ENCODE assay signal across 1 cellular context in genomic region chr11:111417766-111418435, GRCh38.
TF ChIP-seq lines count a peak whose summit lies in the region.

No MANE protein-coding gene starts in this region.

TF ChIP-seq in SK-N-SH, 30 proteins besides CTCF, POLR2A, EP300 and RAD21 (continued from another document):
- TF ChIP-seq IRF3 (IDR thresholded peaks at IDR 0.05; ENCODE audit: low read depth, low read length): no peak
- no peak for TF ChIP-seq RXRA (IDR thresholded peaks at IDR 0.05; ENCODE audit: borderline replicate concordance, low read depth)
- no peak for TF ChIP-seq USF1 (IDR thresholded peaks at IDR 0.05; ENCODE audit: borderline replicate concordance, low read depth)
- TF ChIP-seq JUND (IDR thresholded peaks at IDR 0.05): no peak
- no peak for TF ChIP-seq SIN3A (IDR thresholded peaks at IDR 0.05; ENCODE audit: borderline replicate concordance, low read depth, low read length)
- TF ChIP-seq GATA2 (CRISPR knock-in tag; IDR thresholded peaks at IDR 0.05): no peak
